2 cellular contexts compared by ENCODE assay signal in genomic region chr6:13500264-13500663, GRCh38.
TF ChIP-seq lines count a peak whose summit lies in the region.

No MANE protein-coding gene starts in this region.

TF ChIP-seq in HepG2, 621 proteins besides CTCF, POLR2A, EP300 and RAD21:
- TF ChIP-seq REXO4 (CRISPR knock-in tag; IDR thresholded peaks at IDR 0.05; ENCODE audit: borderline replicate concordance) (no peak), ZNF296 (CRISPR knock-in tag; conservative IDR thresholded peaks at IDR 0.05) (no peak), CCAR2 (optimal IDR thresholded peaks at IDR 0.05; ENCODE audit: low read depth, low read length) (no peak)

TF ChIP-seq in endothelial cell of umbilical vein, 7 proteins besides CTCF, POLR2A, EP300 and RAD21:
- no peak for TF ChIP-seq MAX (IDR thresholded peaks at IDR 0.05; ENCODE audit: insufficient read depth, insufficient read length)
- TF ChIP-seq POLR2AphosphoS5 (IDR thresholded peaks at IDR 0.05; ENCODE audit: insufficient read depth, low read depth, low read length) = no peak
- TF ChIP-seq JUN (IDR thresholded peaks at IDR 0.05; ENCODE audit: borderline replicate concordance, insufficient read depth, insufficient read length, low read depth) = no peak
- TF ChIP-seq FOS (IDR thresholded peaks at IDR 0.05; ENCODE audit: borderline replicate concordance, insufficient read depth, low read length) = no peak
- TF ChIP-seq GATA2 (IDR thresholded peaks at IDR 0.05; ENCODE audit: insufficient read depth, insufficient read length, low read depth, low read length) = no peak
- no peak for TF ChIP-seq EZH2 (IDR thresholded peaks at IDR 0.05; ENCODE audit: borderline replicate concordance, low read depth, low read length, severe bottlenecking)
